ENCODE assay signal across 8 cellular contexts in genomic region chr16:19502395-19503131, GRCh38. TPM values are rescaled to one million over a fixed set of nuclear protein-coding genes. Genes with fewer than 3 reads are reported as not detected.
DNase-seq lines count a peak whose midpoint lies in the region; ATAC-seq lines count a peak whose summit lies in the region.

No MANE protein-coding gene starts in this region.

- H3K27ac Mint-ChIP-seq in activated CD4-positive, alpha-beta T cell treated with anti-CD3 and anti-CD28 coated beads, Interleukin-2, amount 10 ng/mL, durations not matched to agents 7 days and 5 days, result peak overlapping the region; percentile 41

- H3K27me3 ChIP-seq in GM23248 (replicated peaks; ENCODE audit: insufficient read depth), result no peaks in the 10 kb centered on the region

- CTCF ChIA-PET in activated CD4-positive, alpha-beta T cell treated with anti-CD3 and anti-CD28 coated beads, Interleukin-2, amount 10 ng/mL, durations not matched to agents 7 days and 5 days (lab: Charles Lee), result interaction anchor here (0.6 to 1.8 kb wide), 12 partner anchors 10 to 416 kb away, joined by 3 to 9 read pairs (median 3); partner anchors contain the start of gene VPS35L

- H3K9me3 ChIP-seq in GM23248 (ENCODE audit: low read depth), result no peaks in the 10 kb centered on the region

- H3K9me2 ChIP-seq in GM23248 (ENCODE audit: insufficient read depth), result no peaks in the 10 kb centered on the region

- peaks cover 8% of the 10 kb centered on the region for H3K4me1 Mint-ChIP-seq in activated CD4-positive, alpha-beta T cell treated with anti-CD3 and anti-CD28 coated beads, Interleukin-2, amount 10 ng/mL, durations not matched to agents 7 days and 5 days

- ATAC-seq in HG03135 (IDR thresholded peaks at IDR 0.05; ENCODE audit: unreplicated experiment), result no peak

- H3K36me3 ChIP-seq in GM23248 (ENCODE audit: low read depth), result peaks cover 16% of the 10 kb centered on the region; the same call in 1 of the 2 replicates

- H4K20me1 ChIP-seq in GM23248 (ENCODE audit: insufficient read depth), result no peaks in the 10 kb centered on the region

- H3F3A ChIP-seq in GM23248 (ENCODE audit: insufficient read depth), result peaks cover 8% of the 10 kb centered on the region; the same call in 1 of the 2 replicates

- H3K4me2 ChIP-seq in GM23248 (ENCODE audit: unreplicated experiment), result no peak overlapping the region

- POLR2A ChIA-PET in activated CD4-positive, alpha-beta T cell treated with anti-CD3 and anti-CD28 coated beads, Interleukin-2, amount 10 ng/mL, durations not matched to agents 7 days and 5 days (lab: Charles Lee), result no interaction called here

- no peak overlapping the region for H3K4me3 ChIP-seq in GM23248

- no peak overlapping the region for H2AFZ ChIP-seq in GM23248

- no peaks in the 10 kb centered on the region for H3K27me3 Mint-ChIP-seq in activated CD4-positive, alpha-beta T cell treated with anti-CD3 and anti-CD28 coated beads, Interleukin-2, amount 10 ng/mL, durations not matched to agents 7 days and 5 days

- no peaks in the 10 kb centered on the region for H3K9me3 Mint-ChIP-seq in activated CD4-positive, alpha-beta T cell treated with anti-CD3 and anti-CD28 coated beads, Interleukin-2, amount 10 ng/mL, durations not matched to agents 7 days and 5 days

- H3K27ac ChIP-seq in GM23248, result no peak overlapping the region

- H3K4me3 Mint-ChIP-seq in activated CD4-positive, alpha-beta T cell treated with anti-CD3 and anti-CD28 coated beads, Interleukin-2, amount 10 ng/mL, durations not matched to agents 7 days and 5 days, result no peak overlapping the region

- peaks cover 36% of the 10 kb centered on the region for H3K36me3 Mint-ChIP-seq in activated CD4-positive, alpha-beta T cell treated with anti-CD3 and anti-CD28 coated beads, Interleukin-2, amount 10 ng/mL, durations not matched to agents 7 days and 5 days (ENCODE audit: low read depth)

- no peaks in the 10 kb centered on the region for H3K79me2 ChIP-seq in GM23248 (ENCODE audit: insufficient read depth)

- DNase-seq in AG08395 (ENCODE audit: low spot score), result peak; percentile 76
- peak; percentile 67 for DNase-seq in GM23248
- DNase-seq in NCI-H526 treated with DMSO at 0.1 percent for 48 hours (lab: John Stamatoyannopoulos, UW), result peak; percentile 16
- peak; percentile 78 for DNase-seq in activated CD4-positive, alpha-beta T cell treated with anti-CD3 and anti-CD28 coated beads, Interleukin-2, amount 10 ng/mL, durations not matched to agents 7 days and 5 days
- peak; percentile 73 to 80 for DNase-seq in dermis microvascular lymphatic vessel endothelial cell (ENCODE audit: low read depth in 2 of 2)
- peak; percentile 87 for DNase-seq in medulla oblongata (ENCODE audit: extremely low spot score)
- peak; percentile 44 for DNase-seq in stimulated activated CD8-positive, alpha-beta memory T cell treated with anti-CD3 and anti-CD28 coated beads, Interleukin-4, amount 100 ng/mL, for 24 hours (ENCODE audit: low read depth)

- WGBS in GM23248 (ENCODE audit: low coverage in 1 of 2, low lambda C conversion rate in 2 of 2, missing lambda C conversion rate in 2 of 2), 2 experiments, result 89 to 94% methylated on average over 3 of the region's 3 CpGs

- in situ Hi-C loops in GM23248 (cut with MboI), result loop anchor here (25.0 kb wide), 1 partner anchor 415 kb away; no protein-coding TSS in a partner anchor

- H3K4me1 ChIP-seq in GM23248 (ENCODE audit: insufficient read depth), result no peaks in the 10 kb centered on the region

- H3K9ac ChIP-seq in GM23248, result no peak overlapping the region

RNA-seq across cellular contexts. Expression of gene GDE1, which starts 19.3 kb away (rescaled TPM):
- 77.1 and 85.0 TPM in 2 replicates for total RNA-seq in GM23248 (2014; rRNA removed; shearing (Covaris generic))
- polyA plus RNA-seq in GM23248 (2016; fragmentation: Nextera tagmentation; extraction: Ambion mirVana), result 55.1 and 58.2 TPM in 2 replicates
- 10 to 100 TPM; 22.9 to 24.6 TPM for total RNA-seq in activated CD4-positive, alpha-beta T cell treated with anti-CD3 and anti-CD28 coated beads, Interleukin-2, amount 10 ng/mL, durations not matched to agents 7 days and 5 days
- 23.4 and 24.7 TPM in 2 replicates for total RNA-seq in dermis microvascular lymphatic vessel endothelial cell

RNA-seq across cellular contexts. Expression of gene CCP110, which starts 21.2 kb away (rescaled TPM):
- total RNA-seq in GM23248 (2014; rRNA removed; shearing (Covaris generic)), result 6.8 and 8.5 TPM in 2 replicates
- polyA plus RNA-seq in GM23248 (2016; fragmentation: Nextera tagmentation; extraction: Ambion mirVana), result 7.4 and 9.0 TPM in 2 replicates
- 10 to 100 TPM; 35.9 to 50.6 TPM for total RNA-seq in activated CD4-positive, alpha-beta T cell treated with anti-CD3 and anti-CD28 coated beads, Interleukin-2, amount 10 ng/mL, durations not matched to agents 7 days and 5 days
- total RNA-seq in dermis microvascular lymphatic vessel endothelial cell, result 7.1 and 7.3 TPM in 2 replicates

RNA-seq across cellular contexts. Expression of gene VPS35L, which starts 52.9 kb away (rescaled TPM):
- 19.9 and 28.6 TPM in 2 replicates for total RNA-seq in GM23248 (2014; rRNA removed; shearing (Covaris generic))
- 58.2 and 58.8 TPM in 2 replicates for polyA plus RNA-seq in GM23248 (2016; fragmentation: Nextera tagmentation; extraction: Ambion mirVana)
- 10 to 100 TPM; 59.3 to 59.6 TPM for total RNA-seq in activated CD4-positive, alpha-beta T cell treated with anti-CD3 and anti-CD28 coated beads, Interleukin-2, amount 10 ng/mL, durations not matched to agents 7 days and 5 days
- total RNA-seq in dermis microvascular lymphatic vessel endothelial cell, result 33.2 and 45.4 TPM in 2 replicates

Comparison
In these comparisons a context has a peak if more than half of its experiments do, and no peak if none do; other contexts are left out.
1. DNase-seq: peak in every context shown above with its lines; median percentile 87 in medulla oblongata; 78 in activated CD4-positive, alpha-beta T cell treated with anti-CD3 and anti-CD28 coated beads, Interleukin-2, amount 10 ng/mL, durations not matched to agents 7 days and 5 days; 76 in dermis microvascular lymphatic vessel endothelial cell; 76 in AG08395; 67 in GM23248; 44 in stimulated activated CD8-positive, alpha-beta memory T cell treated with anti-CD3 and anti-CD28 coated beads, Interleukin-4, amount 100 ng/mL, for 24 hours; 16 in NCI-H526 treated with DMSO at 0.1 percent for 48 hours.